1 cellular context compared by ENCODE assay signal in the genomic region with DNA sequence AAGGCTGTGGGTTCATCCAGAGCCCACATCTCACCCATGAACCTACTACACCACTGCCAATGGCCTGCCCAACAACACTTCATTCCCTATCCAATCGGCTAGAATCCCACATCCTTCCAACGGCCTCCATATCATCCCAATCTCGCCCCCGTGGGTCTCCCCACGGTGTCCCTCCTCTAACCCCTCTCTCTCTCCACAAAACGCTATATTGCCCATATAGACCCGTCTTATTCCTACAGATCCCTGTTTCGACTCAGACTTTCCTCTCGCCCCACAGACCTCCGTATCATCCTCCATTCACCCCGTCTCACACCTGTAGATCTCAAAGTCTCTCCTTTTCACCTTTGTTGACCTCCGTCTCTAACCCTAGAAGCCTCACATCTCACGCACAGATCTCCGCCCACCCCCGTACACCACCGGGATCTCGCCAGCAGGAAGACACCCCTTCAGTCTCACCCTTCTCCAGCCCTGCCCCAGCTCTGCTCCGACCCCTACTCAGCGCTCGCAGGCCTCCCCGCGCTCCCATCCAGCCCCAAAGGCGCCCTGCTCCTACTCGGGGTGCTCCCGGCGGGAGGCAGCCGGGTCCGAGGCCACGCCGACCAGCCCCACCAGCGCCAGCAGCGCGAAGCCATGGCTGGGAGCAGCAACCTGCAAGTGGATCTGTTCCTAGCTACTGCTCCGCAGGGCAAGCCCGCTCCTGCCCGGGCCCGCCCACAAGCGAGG.
A peak's percentile ranks its signal among the peaks of the same experiment; 100 is the strongest.
TF ChIP-seq lines count a peak whose summit lies in the region.

A gene with protein sequence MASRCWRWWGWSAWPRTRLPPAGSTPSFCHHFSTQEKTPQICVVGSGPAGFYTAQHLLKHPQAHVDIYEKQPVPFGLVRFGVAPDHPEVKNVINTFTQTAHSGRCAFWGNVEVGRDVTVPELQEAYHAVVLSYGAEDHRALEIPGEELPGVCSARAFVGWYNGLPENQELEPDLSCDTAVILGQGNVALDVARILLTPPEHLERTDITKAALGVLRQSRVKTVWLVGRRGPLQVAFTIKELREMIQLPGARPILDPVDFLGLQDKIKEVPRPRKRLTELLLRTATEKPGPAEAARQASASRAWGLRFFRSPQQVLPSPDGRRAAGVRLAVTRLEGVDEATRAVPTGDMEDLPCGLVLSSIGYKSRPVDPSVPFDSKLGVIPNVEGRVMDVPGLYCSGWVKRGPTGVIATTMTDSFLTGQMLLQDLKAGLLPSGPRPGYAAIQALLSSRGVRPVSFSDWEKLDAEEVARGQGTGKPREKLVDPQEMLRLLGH (minus strand): TSS at position 682 of the 723 bp plus-strand sequence. CDS start 50 bp downstream, at position 632.

TF ChIP-seq in K562, 482 proteins besides CTCF, POLR2A, EP300 and RAD21 (continued from another document and continues in another):
- TF ChIP-seq, protein P1, sequence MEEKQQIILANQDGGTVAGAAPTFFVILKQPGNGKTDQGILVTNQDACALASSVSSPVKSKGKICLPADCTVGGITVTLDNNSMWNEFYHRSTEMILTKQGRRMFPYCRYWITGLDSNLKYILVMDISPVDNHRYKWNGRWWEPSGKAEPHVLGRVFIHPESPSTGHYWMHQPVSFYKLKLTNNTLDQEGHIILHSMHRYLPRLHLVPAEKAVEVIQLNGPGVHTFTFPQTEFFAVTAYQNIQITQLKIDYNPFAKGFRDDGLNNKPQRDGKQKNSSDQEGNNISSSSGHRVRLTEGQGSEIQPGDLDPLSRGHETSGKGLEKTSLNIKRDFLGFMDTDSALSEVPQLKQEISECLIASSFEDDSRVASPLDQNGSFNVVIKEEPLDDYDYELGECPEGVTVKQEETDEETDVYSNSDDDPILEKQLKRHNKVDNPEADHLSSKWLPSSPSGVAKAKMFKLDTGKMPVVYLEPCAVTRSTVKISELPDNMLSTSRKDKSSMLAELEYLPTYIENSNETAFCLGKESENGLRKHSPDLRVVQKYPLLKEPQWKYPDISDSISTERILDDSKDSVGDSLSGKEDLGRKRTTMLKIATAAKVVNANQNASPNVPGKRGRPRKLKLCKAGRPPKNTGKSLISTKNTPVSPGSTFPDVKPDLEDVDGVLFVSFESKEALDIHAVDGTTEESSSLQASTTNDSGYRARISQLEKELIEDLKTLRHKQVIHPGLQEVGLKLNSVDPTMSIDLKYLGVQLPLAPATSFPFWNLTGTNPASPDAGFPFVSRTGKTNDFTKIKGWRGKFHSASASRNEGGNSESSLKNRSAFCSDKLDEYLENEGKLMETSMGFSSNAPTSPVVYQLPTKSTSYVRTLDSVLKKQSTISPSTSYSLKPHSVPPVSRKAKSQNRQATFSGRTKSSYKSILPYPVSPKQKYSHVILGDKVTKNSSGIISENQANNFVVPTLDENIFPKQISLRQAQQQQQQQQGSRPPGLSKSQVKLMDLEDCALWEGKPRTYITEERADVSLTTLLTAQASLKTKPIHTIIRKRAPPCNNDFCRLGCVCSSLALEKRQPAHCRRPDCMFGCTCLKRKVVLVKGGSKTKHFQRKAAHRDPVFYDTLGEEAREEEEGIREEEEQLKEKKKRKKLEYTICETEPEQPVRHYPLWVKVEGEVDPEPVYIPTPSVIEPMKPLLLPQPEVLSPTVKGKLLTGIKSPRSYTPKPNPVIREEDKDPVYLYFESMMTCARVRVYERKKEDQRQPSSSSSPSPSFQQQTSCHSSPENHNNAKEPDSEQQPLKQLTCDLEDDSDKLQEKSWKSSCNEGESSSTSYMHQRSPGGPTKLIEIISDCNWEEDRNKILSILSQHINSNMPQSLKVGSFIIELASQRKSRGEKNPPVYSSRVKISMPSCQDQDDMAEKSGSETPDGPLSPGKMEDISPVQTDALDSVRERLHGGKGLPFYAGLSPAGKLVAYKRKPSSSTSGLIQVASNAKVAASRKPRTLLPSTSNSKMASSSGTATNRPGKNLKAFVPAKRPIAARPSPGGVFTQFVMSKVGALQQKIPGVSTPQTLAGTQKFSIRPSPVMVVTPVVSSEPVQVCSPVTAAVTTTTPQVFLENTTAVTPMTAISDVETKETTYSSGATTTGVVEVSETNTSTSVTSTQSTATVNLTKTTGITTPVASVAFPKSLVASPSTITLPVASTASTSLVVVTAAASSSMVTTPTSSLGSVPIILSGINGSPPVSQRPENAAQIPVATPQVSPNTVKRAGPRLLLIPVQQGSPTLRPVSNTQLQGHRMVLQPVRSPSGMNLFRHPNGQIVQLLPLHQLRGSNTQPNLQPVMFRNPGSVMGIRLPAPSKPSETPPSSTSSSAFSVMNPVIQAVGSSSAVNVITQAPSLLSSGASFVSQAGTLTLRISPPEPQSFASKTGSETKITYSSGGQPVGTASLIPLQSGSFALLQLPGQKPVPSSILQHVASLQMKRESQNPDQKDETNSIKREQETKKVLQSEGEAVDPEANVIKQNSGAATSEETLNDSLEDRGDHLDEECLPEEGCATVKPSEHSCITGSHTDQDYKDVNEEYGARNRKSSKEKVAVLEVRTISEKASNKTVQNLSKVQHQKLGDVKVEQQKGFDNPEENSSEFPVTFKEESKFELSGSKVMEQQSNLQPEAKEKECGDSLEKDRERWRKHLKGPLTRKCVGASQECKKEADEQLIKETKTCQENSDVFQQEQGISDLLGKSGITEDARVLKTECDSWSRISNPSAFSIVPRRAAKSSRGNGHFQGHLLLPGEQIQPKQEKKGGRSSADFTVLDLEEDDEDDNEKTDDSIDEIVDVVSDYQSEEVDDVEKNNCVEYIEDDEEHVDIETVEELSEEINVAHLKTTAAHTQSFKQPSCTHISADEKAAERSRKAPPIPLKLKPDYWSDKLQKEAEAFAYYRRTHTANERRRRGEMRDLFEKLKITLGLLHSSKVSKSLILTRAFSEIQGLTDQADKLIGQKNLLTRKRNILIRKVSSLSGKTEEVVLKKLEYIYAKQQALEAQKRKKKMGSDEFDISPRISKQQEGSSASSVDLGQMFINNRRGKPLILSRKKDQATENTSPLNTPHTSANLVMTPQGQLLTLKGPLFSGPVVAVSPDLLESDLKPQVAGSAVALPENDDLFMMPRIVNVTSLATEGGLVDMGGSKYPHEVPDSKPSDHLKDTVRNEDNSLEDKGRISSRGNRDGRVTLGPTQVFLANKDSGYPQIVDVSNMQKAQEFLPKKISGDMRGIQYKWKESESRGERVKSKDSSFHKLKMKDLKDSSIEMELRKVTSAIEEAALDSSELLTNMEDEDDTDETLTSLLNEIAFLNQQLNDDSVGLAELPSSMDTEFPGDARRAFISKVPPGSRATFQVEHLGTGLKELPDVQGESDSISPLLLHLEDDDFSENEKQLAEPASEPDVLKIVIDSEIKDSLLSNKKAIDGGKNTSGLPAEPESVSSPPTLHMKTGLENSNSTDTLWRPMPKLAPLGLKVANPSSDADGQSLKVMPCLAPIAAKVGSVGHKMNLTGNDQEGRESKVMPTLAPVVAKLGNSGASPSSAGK (IDR thresholded peaks at IDR 0.05), result no peak
- TF ChIP-seq NONO (IDR thresholded peaks at IDR 0.05; ENCODE audit: low read depth in 2 of 2, low read length in 1 of 2) (no peak; a peak in 1 of 4 replicates), ZNF589 (CRISPR knock-in tag; IDR thresholded peaks at IDR 0.05; ENCODE audit: low read depth) (no peak), ZNF507 (tag; conservative IDR thresholded peaks at IDR 0.05) (no peak), RBM14 (IDR thresholded peaks at IDR 0.05; ENCODE audit: borderline replicate concordance, insufficient read depth, low read depth, low read length) (no peak), IRF2 (CRISPR knock-in tag; IDR thresholded peaks at IDR 0.05) (no peak), MCM7 (IDR thresholded peaks at IDR 0.05) (no peak), ZNF408 (CRISPR knock-in tag; IDR thresholded peaks at IDR 0.05; ENCODE audit: low read depth) (no peak), SAP30 (IDR thresholded peaks at IDR 0.05; ENCODE audit: borderline replicate concordance, insufficient read depth, low read depth, low read length, poor library complexity, severe bottlenecking) (peak; percentile 70), PCBP1 (IDR thresholded peaks at IDR 0.05; ENCODE audit: low read depth, low read length, poor library complexity, severe bottlenecking) (peak; percentile 30), ZNF282 (CRISPR knock-in tag; IDR thresholded peaks at IDR 0.05) (no peak), FIP1L1 (IDR thresholded peaks at IDR 0.05; ENCODE audit: low read depth, low read length, poor library complexity, severe bottlenecking) (no peak), CBFA2T2 (conservative IDR thresholded peaks at IDR 0.05) (no peak), MEIS2 (IDR thresholded peaks at IDR 0.05; ENCODE audit: partially characterized antibody) (no peak), TFAM (CRISPR knock-in tag; conservative IDR thresholded peaks at IDR 0.05) (no peak), MECOM (CRISPR knock-in tag; IDR thresholded peaks at IDR 0.05) (no peak), ERF (CRISPR knock-in tag; IDR thresholded peaks at IDR 0.05) (no peak), TCF3 (CRISPR knock-in tag; IDR thresholded peaks at IDR 0.05) (no peak), FOS (IDR thresholded peaks at IDR 0.05; ENCODE audit: extremely low read depth, insufficient read length) (no peak), HMGN3 (IDR thresholded peaks at IDR 0.05; ENCODE audit: borderline replicate concordance, extremely low read depth, insufficient read length, low read depth, low read length) (peak; percentile 15), BCL6 (CRISPR knock-in tag; IDR thresholded peaks at IDR 0.05) (no peak)
- TF ChIP-seq, protein P2, sequence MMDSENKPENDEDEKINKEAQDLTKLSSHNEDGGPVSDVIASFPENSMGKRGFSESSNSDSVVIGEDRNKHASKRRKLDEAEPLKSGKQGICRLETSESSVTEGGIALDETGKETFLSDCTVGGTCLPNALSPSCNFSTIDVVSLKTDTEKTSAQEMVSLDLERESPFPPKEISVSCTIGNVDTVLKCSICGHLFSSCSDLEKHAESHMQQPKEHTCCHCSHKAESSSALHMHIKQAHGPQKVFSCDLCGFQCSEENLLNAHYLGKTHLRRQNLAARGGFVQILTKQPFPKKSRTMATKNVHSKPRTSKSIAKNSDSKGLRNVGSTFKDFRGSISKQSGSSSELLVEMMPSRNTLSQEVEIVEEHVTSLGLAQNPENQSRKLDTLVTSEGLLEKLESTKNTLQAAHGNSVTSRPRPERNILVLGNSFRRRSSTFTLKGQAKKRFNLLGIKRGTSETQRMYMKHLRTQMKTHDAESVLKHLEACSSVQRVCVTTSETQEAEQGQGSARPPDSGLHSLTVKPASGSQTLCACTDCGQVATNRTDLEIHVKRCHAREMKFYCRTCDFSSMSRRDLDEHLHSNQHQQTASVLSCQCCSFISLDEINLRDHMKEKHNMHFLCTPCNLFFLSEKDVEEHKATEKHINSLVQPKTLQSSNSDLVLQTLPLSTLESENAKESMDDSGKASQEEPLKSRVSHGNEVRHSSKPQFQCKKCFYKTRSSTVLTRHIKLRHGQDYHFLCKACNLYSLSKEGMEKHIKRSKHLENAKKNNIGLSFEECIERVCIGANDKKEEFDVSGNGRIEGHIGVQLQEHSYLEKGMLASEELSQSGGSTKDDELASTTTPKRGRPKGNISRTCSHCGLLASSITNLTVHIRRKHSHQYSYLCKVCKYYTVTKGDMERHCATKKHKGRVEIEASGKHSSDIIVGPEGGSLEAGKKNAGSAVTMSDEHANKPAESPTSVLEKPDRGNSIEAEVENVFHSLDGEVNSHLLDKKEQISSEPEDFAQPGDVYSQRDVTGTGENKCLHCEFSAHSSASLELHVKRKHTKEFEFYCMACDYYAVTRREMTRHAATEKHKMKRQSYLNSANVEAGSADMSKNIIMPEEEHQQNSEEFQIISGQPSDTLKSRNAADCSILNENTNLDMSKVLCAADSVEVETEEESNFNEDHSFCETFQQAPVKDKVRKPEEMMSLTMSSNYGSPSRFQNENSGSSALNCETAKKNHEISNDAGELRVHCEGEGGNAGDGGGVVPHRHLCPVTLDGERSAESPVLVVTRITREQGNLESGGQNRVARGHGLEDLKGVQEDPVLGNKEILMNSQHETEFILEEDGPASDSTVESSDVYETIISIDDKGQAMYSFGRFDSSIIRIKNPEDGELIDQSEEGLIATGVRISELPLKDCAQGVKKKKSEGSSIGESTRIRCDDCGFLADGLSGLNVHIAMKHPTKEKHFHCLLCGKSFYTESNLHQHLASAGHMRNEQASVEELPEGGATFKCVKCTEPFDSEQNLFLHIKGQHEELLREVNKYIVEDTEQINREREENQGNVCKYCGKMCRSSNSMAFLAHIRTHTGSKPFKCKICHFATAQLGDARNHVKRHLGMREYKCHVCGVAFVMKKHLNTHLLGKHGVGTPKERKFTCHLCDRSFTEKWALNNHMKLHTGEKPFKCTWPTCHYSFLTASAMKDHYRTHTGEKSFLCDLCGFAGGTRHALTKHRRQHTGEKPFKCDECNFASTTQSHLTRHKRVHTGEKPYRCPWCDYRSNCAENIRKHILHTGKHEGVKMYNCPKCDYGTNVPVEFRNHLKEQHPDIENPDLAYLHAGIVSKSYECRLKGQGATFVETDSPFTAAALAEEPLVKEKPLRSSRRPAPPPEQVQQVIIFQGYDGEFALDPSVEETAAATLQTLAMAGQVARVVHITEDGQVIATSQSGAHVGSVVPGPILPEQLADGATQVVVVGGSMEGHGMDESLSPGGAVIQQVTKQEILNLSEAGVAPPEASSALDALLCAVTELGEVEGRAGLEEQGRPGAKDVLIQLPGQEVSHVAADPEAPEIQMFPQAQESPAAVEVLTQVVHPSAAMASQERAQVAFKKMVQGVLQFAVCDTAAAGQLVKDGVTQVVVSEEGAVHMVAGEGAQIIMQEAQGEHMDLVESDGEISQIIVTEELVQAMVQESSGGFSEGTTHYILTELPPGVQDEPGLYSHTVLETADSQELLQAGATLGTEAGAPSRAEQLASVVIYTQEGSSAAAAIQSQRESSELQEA (IDR thresholded peaks at IDR 0.05; ENCODE audit: low read depth), result no peak; the same call in 1 of the 2 replicates
- TF ChIP-seq, protein P3, sequence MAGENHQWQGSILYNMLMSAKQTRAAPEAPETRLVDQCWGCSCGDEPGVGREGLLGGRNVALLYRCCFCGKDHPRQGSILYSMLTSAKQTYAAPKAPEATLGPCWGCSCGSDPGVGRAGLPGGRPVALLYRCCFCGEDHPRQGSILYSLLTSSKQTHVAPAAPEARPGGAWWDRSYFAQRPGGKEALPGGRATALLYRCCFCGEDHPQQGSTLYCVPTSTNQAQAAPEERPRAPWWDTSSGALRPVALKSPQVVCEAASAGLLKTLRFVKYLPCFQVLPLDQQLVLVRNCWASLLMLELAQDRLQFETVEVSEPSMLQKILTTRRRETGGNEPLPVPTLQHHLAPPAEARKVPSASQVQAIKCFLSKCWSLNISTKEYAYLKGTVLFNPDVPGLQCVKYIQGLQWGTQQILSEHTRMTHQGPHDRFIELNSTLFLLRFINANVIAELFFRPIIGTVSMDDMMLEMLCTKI (IDR thresholded peaks at IDR 0.05; ENCODE audit: partially characterized antibody), result no peak
- TF ChIP-seq, protein P4, sequence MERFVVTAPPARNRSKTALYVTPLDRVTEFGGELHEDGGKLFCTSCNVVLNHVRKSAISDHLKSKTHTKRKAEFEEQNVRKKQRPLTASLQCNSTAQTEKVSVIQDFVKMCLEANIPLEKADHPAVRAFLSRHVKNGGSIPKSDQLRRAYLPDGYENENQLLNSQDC (CRISPR knock-in tag; IDR thresholded peaks at IDR 0.05), result no peak
- TF ChIP-seq, protein P5, sequence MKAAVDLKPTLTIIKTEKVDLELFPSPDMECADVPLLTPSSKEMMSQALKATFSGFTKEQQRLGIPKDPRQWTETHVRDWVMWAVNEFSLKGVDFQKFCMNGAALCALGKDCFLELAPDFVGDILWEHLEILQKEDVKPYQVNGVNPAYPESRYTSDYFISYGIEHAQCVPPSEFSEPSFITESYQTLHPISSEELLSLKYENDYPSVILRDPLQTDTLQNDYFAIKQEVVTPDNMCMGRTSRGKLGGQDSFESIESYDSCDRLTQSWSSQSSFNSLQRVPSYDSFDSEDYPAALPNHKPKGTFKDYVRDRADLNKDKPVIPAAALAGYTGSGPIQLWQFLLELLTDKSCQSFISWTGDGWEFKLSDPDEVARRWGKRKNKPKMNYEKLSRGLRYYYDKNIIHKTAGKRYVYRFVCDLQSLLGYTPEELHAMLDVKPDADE (conservative IDR thresholded peaks at IDR 0.05; ENCODE audit: control insufficient read depth, low read depth, low read length), result no peak
